Comparison of ENCODE assay signal across 1 cellular context in genomic region chr11:120710354-120711187, GRCh38.
TF ChIP-seq lines count a peak whose summit lies in the region.

No MANE protein-coding gene starts in this region.

TF ChIP-seq in GM23338, 12 proteins besides CTCF, POLR2A, EP300 and RAD21 (continued from another document):
- TF ChIP-seq, protein P1, sequence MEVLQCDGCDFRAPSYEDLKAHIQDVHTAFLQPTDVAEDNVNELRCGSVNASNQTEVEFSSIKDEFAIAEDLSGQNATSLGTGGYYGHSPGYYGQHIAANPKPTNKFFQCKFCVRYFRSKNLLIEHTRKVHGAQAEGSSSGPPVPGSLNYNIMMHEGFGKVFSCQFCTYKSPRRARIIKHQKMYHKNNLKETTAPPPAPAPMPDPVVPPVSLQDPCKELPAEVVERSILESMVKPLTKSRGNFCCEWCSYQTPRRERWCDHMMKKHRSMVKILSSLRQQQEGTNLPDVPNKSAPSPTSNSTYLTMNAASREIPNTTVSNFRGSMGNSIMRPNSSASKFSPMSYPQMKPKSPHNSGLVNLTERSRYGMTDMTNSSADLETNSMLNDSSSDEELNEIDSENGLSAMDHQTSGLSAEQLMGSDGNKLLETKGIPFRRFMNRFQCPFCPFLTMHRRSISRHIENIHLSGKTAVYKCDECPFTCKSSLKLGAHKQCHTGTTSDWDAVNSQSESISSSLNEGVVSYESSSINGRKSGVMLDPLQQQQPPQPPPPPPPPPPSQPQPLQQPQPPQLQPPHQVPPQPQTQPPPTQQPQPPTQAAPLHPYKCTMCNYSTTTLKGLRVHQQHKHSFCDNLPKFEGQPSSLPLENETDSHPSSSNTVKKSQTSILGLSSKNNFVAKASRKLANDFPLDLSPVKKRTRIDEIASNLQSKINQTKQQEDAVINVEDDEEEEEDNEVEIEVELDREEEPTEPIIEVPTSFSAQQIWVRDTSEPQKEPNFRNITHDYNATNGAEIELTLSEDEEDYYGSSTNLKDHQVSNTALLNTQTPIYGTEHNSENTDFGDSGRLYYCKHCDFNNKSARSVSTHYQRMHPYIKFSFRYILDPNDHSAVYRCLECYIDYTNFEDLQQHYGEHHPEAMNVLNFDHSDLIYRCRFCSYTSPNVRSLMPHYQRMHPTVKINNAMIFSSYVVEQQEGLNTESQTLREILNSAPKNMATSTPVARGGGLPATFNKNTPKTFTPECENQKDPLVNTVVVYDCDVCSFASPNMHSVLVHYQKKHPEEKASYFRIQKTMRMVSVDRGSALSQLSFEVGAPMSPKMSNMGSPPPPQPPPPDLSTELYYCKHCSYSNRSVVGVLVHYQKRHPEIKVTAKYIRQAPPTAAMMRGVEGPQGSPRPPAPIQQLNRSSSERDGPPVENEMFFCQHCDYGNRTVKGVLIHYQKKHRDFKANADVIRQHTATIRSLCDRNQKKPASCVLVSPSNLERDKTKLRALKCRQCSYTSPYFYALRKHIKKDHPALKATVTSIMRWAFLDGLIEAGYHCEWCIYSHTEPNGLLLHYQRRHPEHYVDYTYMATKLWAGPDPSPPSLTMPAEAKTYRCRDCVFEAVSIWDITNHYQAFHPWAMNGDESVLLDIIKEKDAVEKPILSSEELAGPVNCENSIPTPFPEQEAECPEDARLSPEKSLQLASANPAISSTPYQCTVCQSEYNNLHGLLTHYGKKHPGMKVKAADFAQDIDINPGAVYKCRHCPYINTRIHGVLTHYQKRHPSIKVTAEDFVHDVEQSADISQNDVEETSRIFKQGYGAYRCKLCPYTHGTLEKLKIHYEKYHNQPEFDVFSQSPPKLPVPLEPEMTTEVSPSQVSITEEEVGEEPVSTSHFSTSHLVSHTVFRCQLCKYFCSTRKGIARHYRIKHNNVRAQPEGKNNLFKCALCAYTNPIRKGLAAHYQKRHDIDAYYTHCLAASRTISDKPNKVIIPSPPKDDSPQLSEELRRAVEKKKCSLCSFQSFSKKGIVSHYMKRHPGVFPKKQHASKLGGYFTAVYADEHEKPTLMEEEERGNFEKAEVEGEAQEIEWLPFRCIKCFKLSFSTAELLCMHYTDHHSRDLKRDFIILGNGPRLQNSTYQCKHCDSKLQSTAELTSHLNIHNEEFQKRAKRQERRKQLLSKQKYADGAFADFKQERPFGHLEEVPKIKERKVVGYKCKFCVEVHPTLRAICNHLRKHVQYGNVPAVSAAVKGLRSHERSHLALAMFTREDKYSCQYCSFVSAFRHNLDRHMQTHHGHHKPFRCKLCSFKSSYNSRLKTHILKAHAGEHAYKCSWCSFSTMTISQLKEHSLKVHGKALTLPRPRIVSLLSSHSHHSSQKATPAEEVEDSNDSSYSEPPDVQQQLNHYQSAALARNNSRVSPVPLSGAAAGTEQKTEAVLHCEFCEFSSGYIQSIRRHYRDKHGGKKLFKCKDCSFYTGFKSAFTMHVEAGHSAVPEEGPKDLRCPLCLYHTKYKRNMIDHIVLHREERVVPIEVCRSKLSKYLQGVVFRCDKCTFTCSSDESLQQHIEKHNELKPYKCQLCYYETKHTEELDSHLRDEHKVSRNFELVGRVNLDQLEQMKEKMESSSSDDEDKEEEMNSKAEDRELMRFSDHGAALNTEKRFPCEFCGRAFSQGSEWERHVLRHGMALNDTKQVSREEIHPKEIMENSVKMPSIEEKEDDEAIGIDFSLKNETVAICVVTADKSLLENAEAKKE (CRISPR knock-in tag; IDR thresholded peaks at IDR 0.05) = no peak
- no peak for TF ChIP-seq EZH2phosphoT487 (IDR thresholded peaks at IDR 0.05; ENCODE audit: unreplicated experiment)
- no peak for TF ChIP-seq NANOG (IDR thresholded peaks at IDR 0.05; ENCODE audit: borderline replicate concordance)
- TF ChIP-seq EZH2 (IDR thresholded peaks at IDR 0.05; ENCODE audit: low read depth, unreplicated experiment) = no peak
- TF ChIP-seq POLR2AphosphoS5 (IDR thresholded peaks at IDR 0.05; ENCODE audit: low read depth) = no peak
- no peak for TF ChIP-seq ETS1 (IDR thresholded peaks at IDR 0.05)
